25 cellular contexts compared by ENCODE assay signal in the genomic region with DNA sequence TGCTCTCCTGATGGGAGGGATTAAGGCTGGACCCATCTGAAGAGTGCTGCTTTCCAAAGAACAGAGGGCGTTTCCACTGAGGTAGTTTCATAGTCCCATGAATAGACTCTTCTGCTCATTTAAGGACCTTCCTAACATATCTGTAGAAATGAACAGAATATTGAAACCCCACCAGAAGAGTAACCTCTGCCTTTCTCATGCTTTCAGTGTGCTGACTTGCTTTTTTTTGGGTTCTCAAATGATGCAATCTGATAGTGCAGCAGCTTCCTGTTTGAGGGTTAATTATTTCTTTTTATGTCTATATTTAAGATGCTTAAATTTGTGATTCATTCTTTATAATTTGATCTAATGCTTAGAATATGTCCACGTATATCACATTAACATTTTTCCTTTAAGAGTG.
DNase-seq lines count a peak whose midpoint lies in the region; ATAC-seq and TF ChIP-seq lines count a peak whose summit lies in the region.
"Had no signal": no experiment of that assay in that cellular context is flagged by ENCODE, and none has a peak within 500 bp of the region (broad histone marks: within the 10 kb centered on the region; RNA-seq: fewer than 3 reads in every experiment).

No MANE protein-coding gene starts in this region.

- in situ Hi-C loops in mammary epithelial cell (cut with MboI; ENCODE audit: low sequenced_read_pairs in 2 of 2): no loop called here

- peak overlapping the region; percentile 90 for H3K27ac Mint-ChIP-seq in activated T-cell treated with anti-CD3 and anti-CD28 coated beads, Interleukin-2, amount 50 U/mL, for 24 hours
- H3K27ac Mint-ChIP-seq in activated CD8-positive, alpha-beta T cell treated with anti-CD3 and anti-CD28 coated beads, Interleukin-2, amount 10 ng/mL, durations not matched to agents 7 days and 5 days: peak overlapping the region; percentile 93
- H3K27ac Mint-ChIP-seq in naive thymus-derived CD8-positive, alpha-beta T cell: peak overlapping the region in 9 of 10 donors; percentile 63 to 95 (median 92)
- H3K27ac Mint-ChIP-seq: progenitor cell of endocrine pancreas had no signal

- H3K9me3 ChIP-seq in mammary epithelial cell (replicated peaks; ENCODE audit: insufficient read depth, low read length): no peaks in the 10 kb centered on the region
- H3K9me3 ChIP-seq: MG63, sigmoid colon, SJSA1 had no signal

- POLR2A ChIA-PET in activated CD8-positive, alpha-beta T cell treated with anti-CD3 and anti-CD28 coated beads, Interleukin-2, amount 10 ng/mL, durations not matched to agents 7 days and 5 days (lab: Charles Lee): interaction anchor here (1.2 to 2.0 kb wide), 4 partner anchors 66 to 108 kb away, joined by 4 to 11 read pairs (median 6); no protein-coding TSS in a partner anchor
- POLR2A ChIA-PET in naive thymus-derived CD8-positive, alpha-beta T cell (lab: Charles Lee): interaction anchor here (1.4 kb wide), 1 partner anchor 81 kb away, joined by 4 read pairs; no protein-coding TSS in a partner anchor

- no peaks in the 10 kb centered on the region for H3K36me3 Mint-ChIP-seq in activated T-cell treated with anti-CD3 and anti-CD28 coated beads, Interleukin-2, amount 50 U/mL, for 24 hours (ENCODE audit: low read depth)
- peaks cover 2% of the 10 kb centered on the region for H3K36me3 Mint-ChIP-seq in activated CD8-positive, alpha-beta T cell treated with anti-CD3 and anti-CD28 coated beads, Interleukin-2, amount 10 ng/mL, durations not matched to agents 7 days and 5 days (ENCODE audit: low read depth)
- H3K36me3 Mint-ChIP-seq in naive thymus-derived CD8-positive, alpha-beta T cell: peaks cover 0 to 6% (median 0%) of the 10 kb centered on the region in 3 donors

- dilution Hi-C loops in mammary epithelial cell (cut with HindIII; ENCODE audit: low sequenced_read_pairs): no loop called here

- H3K4me1 ChIP-seq in mammary epithelial cell (ENCODE audit: insufficient read depth, low read length): peaks cover 11% of the 10 kb centered on the region
- H3K4me1 ChIP-seq: sigmoid colon had no signal

- H3K9ac ChIP-seq in mammary epithelial cell (ENCODE audit: insufficient read depth, low read length): no peak overlapping the region

- no peak overlapping the region for H2AFZ ChIP-seq in mammary epithelial cell (ENCODE audit: low read depth, low read length)

- no peaks in the 10 kb centered on the region for H4K20me1 ChIP-seq in mammary epithelial cell (ENCODE audit: insufficient read depth, low read length)

- no peaks in the 10 kb centered on the region for H3K79me2 ChIP-seq in mammary epithelial cell (ENCODE audit: insufficient read depth, low read length)

- no peaks in the 10 kb centered on the region for H3K36me3 ChIP-seq in mammary epithelial cell (ENCODE audit: insufficient read depth, low read length)
- H3K36me3 ChIP-seq: MG63, sigmoid colon, SJSA1 had no signal

- ATAC-seq in GM18867 (IDR thresholded peaks at IDR 0.05; ENCODE audit: unreplicated experiment) (peak; percentile 28), HG02588 (IDR thresholded peaks at IDR 0.05; ENCODE audit: unreplicated experiment) (no peak)
- ATAC-seq in activated CD8-positive, alpha-beta T cell treated with anti-CD3 and anti-CD28 coated beads, Interleukin-2, amount 10 ng/mL, durations not matched to agents 7 days and 5 days: peak; percentile 4
- ATAC-seq in naive thymus-derived CD8-positive, alpha-beta T cell: peak; percentile 14 to 35
- ATAC-seq: esophagus mucosa, left ventricle myocardium superior had no signal

- TF ChIP-seq CTCF in mammary epithelial cell (conservative IDR thresholded peaks at IDR 0.05 in 1 of 2, IDR thresholded peaks at IDR 0.05 in 1 of 2; ENCODE audit: extremely low read depth in 1 of 2, insufficient read depth in 1 of 2, low read depth in 1 of 2, low read length in 2 of 2): no peak

- no peak overlapping the region for H3K27ac ChIP-seq in mammary epithelial cell (ENCODE audit: insufficient read depth, low read depth, low read length)
- H3K27ac ChIP-seq: sigmoid colon, SJSA1, VCaP had no signal

- H3K4me3 Mint-ChIP-seq in activated T-cell treated with anti-CD3 and anti-CD28 coated beads, Interleukin-2, amount 50 U/mL, for 24 hours: peak overlapping the region; percentile 59
- peak overlapping the region; percentile 79 for H3K4me3 Mint-ChIP-seq in activated CD8-positive, alpha-beta T cell treated with anti-CD3 and anti-CD28 coated beads, Interleukin-2, amount 10 ng/mL, durations not matched to agents 7 days and 5 days
- H3K4me3 Mint-ChIP-seq in naive thymus-derived CD8-positive, alpha-beta T cell: peak overlapping the region; percentile 75 to 94 (median 89)
- H3K4me3 Mint-ChIP-seq: neural crest cell had no signal

- peaks cover 64% of the 10 kb centered on the region for H3K4me1 Mint-ChIP-seq in activated T-cell treated with anti-CD3 and anti-CD28 coated beads, Interleukin-2, amount 50 U/mL, for 24 hours (ENCODE audit: low read depth)
- peaks cover 74% of the 10 kb centered on the region for H3K4me1 Mint-ChIP-seq in activated CD8-positive, alpha-beta T cell treated with anti-CD3 and anti-CD28 coated beads, Interleukin-2, amount 10 ng/mL, durations not matched to agents 7 days and 5 days (ENCODE audit: low read depth)
- H3K4me1 Mint-ChIP-seq in naive thymus-derived CD8-positive, alpha-beta T cell: peaks cover 13 to 41% (median 35%) of the 10 kb centered on the region in 4 donors
- H3K4me1 Mint-ChIP-seq: neural crest cell had no signal

- H3K27me3 ChIP-seq in mammary epithelial cell (ENCODE audit: insufficient read depth, low read length): no peaks in the 10 kb centered on the region
- H3K27me3 ChIP-seq: MG63, sigmoid colon, SJSA1 had no signal

- CTCF ChIA-PET in activated CD8-positive, alpha-beta T cell treated with anti-CD3 and anti-CD28 coated beads, Interleukin-2, amount 10 ng/mL, durations not matched to agents 7 days and 5 days (lab: Charles Lee): interaction anchor here (0.6 to 1.1 kb wide), 3 partner anchors 26 to 1168 kb away, joined by 3 to 4 read pairs (median 3); no protein-coding TSS in a partner anchor
- CTCF ChIA-PET in mammary epithelial cell (lab: Charles Lee; ENCODE audit: low non-redundant PET): no interaction called here

- no TSS peak for BruUV-seq in mammary epithelial cell (replicated peaks; lab: Mats Ljungman, UMichigan)

- no peaks in the 10 kb centered on the region for H3K9me3 Mint-ChIP-seq in activated T-cell treated with anti-CD3 and anti-CD28 coated beads, Interleukin-2, amount 50 U/mL, for 24 hours
- no peaks in the 10 kb centered on the region for H3K9me3 Mint-ChIP-seq in activated CD8-positive, alpha-beta T cell treated with anti-CD3 and anti-CD28 coated beads, Interleukin-2, amount 10 ng/mL, durations not matched to agents 7 days and 5 days (ENCODE audit: insufficient read depth)
- no peaks in the 10 kb centered on the region for H3K9me3 Mint-ChIP-seq in naive thymus-derived CD8-positive, alpha-beta T cell
- H3K9me3 Mint-ChIP-seq: neural crest cell had no signal

- H3K4me3 ChIP-seq in mammary epithelial cell (replicated peaks in 1 of 3; ENCODE audit: insufficient read depth in 1 of 3, low read depth in 2 of 3, low read length in 3 of 3): no peak overlapping the region
- H3K4me3 ChIP-seq: MG63, sigmoid colon, SJSA1 had no signal

- H3K27me3 Mint-ChIP-seq in activated T-cell treated with anti-CD3 and anti-CD28 coated beads, Interleukin-2, amount 50 U/mL, for 24 hours: no peaks in the 10 kb centered on the region
- H3K27me3 Mint-ChIP-seq in activated CD8-positive, alpha-beta T cell treated with anti-CD3 and anti-CD28 coated beads, Interleukin-2, amount 10 ng/mL, durations not matched to agents 7 days and 5 days (ENCODE audit: low read depth): no peaks in the 10 kb centered on the region
- peaks cover 0 to 22% (median 11%) of the 10 kb centered on the region in 5 donors for H3K27me3 Mint-ChIP-seq in naive thymus-derived CD8-positive, alpha-beta T cell

- intact Hi-C loops in mammary epithelial cell (cut with micrococcal nuclease): no loop called here

- 94% methylated on average over 2 of the region's 2 CpGs for WGBS in mammary epithelial cell (ENCODE audit: low coverage, missing lambda C conversion rate)

- no peak for DNase-seq in activated T-cell treated with anti-CD3 and anti-CD28 coated beads, Interleukin-2, amount 50 U/mL, for 24 hours
- DNase-seq in activated T-cell treated with anti-CD3 and anti-CD28 coated beads, Interleukin-2, amount 50 U/mL, for 1 hour: no peak
- DNase-seq in activated CD8-positive, alpha-beta T cell treated with anti-CD3 and anti-CD28 coated beads, Interleukin-2, amount 10 ng/mL, durations not matched to agents 7 days and 5 days: no peak
- no peak for DNase-seq in naive thymus-derived CD8-positive, alpha-beta T cell
- DNase-seq in mammary epithelial cell (no peak), HuH-7 (ENCODE audit: low spot score) (no peak)
- DNase-seq: activated gamma-delta T cell; DMS153; effector CD8-positive, alpha-beta T cell; foreskin melanocyte; GDM1; H7; hippocampal formation; left ventricle myocardium superior; MG63; NCI-H1436; NCI-H510A; sigmoid colon had no signal

- no peak overlapping the region for H3K4me2 ChIP-seq in mammary epithelial cell (ENCODE audit: insufficient read depth, low read depth, low read length)
